In the genomic region with DNA sequence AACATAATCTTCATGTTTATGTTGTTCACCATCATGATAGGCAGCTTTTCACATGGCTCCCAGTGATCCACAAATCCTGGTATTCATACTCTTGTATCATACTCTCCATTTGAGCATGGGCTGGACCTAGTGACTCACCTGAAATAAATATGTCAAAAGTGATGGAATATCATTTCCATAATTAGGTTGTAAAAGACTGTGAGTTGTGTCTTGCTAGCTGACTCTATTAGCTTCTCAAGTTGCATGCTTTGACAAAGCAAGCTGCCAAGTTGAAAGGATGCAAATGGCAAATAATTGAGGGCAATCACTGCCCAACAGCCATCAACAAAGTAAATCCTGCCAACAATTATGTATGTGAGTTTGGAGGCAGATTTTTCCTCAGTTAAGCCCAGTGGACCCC, we compare ENCODE assay signal across 17 cellular contexts.
DNase-seq lines count a peak whose midpoint lies in the region; ATAC-seq and TF ChIP-seq lines count a peak whose summit lies in the region.
"Had no signal": no experiment of that assay in that cellular context is flagged by ENCODE, and none has a peak within 500 bp of the region (broad histone marks: within the 10 kb centered on the region; RNA-seq: fewer than 3 reads in every experiment).

No MANE protein-coding gene starts in this region.

- BruUV-seq in Panc1 (replicated peaks; lab: Mats Ljungman, UMichigan), result no TSS peak

- H2AFZ ChIP-seq in Karpas-422 (ENCODE audit: low read length), result no peak overlapping the region
- H2AFZ ChIP-seq: GM23338 had no signal

- H3K27me3 ChIP-seq in Panc1 (ENCODE audit: control insufficient read depth, insufficient read depth, low read length), result no peaks in the 10 kb centered on the region
- no peaks in the 10 kb centered on the region for H3K27me3 ChIP-seq in Karpas-422 (ENCODE audit: low read length)

- H3K4me1 ChIP-seq in Panc1 (ENCODE audit: control insufficient read depth, insufficient read depth, low read length) (peaks cover 4% of the 10 kb centered on the region; the same call in 1 of the 2 replicates), Karpas-422 (ENCODE audit: low read length) (no peaks in the 10 kb centered on the region)
- H3K4me1 ChIP-seq: psoas muscle had no signal

- no peaks in the 10 kb centered on the region for H3K9me2 ChIP-seq in Karpas-422 (replicated peaks; ENCODE audit: insufficient read depth, low read length)
- H3K9me2 ChIP-seq: SK-N-SH had no signal

- no peak for ATAC-seq in Panc1
- ATAC-seq in HG03159 (IDR thresholded peaks at IDR 0.05; ENCODE audit: unreplicated experiment), result no peak
- ATAC-seq: activated T-cell treated with anti-CD3 and anti-CD28 coated beads, Interleukin-2, amount 50 U/mL, for 4 hours; GM23338; natural killer cell treated with Interleukin-12 subunit alpha and Interleukin-12 subunit beta and Interleukin-15 and Interleukin-18, amount 100 ng/mL, for 72 hours; psoas muscle had no signal

- POLR2A ChIA-PET in Panc1 (lab: Charles Lee), result no interaction called here

- no peak for TF ChIP-seq CTCF in Panc1 (IDR thresholded peaks at IDR 0.05)
- no peak for TF ChIP-seq CTCF in GM20000 (IDR thresholded peaks at IDR 0.05; ENCODE audit: extremely low read depth, missing control alignments)

- CTCF ChIA-PET in Panc1 (lab: Charles Lee), result interaction anchor here (0.9 kb wide), 1 partner anchor 12 kb away, joined by 4 read pairs; no protein-coding TSS in a partner anchor

- no peak overlapping the region for H3K4me3 ChIP-seq in Panc1 (ENCODE audit: low read depth in 2 of 2, low read length in 2 of 2)
- H3K4me3 ChIP-seq in Karpas-422 (ENCODE audit: low read length), result no peak overlapping the region
- H3K4me3 ChIP-seq: GM23338, lung, psoas muscle had no signal

- intact Hi-C loops in Panc1 (cut with micrococcal nuclease; ENCODE audit: unreplicated experiment), result no loop called here

- DNase-seq in EL, result peak; percentile 36
- DNase-seq in NCI-H1105 treated with DMSO at 0.1 percent for 48 hours (lab: John Stamatoyannopoulos, UW), result peak; percentile 94
- DNase-seq in Panc1 (ENCODE audit: low read depth, low spot score), result no peak
- peak; percentile 23 for DNase-seq in kidney tubule cell (ENCODE audit: low spot score)
- DNase-seq in cerebellar cortex (ENCODE audit: low spot score), result no peak
- no peak for DNase-seq in GM20000 (ENCODE audit: low spot score)
- no peak for DNase-seq in Karpas-422
- DNase-seq: activated naive CD8-positive, alpha-beta T cell treated with anti-CD3 and anti-CD28 coated beads, Interleukin-2, amount 10 ng/mL, durations not matched to agents 7 days and 5 days; activated T-cell treated with anti-CD3 and anti-CD28 coated beads, Interleukin-2, amount 50 U/mL, for 4 hours; caudate nucleus; NCI-H2227 treated with DMSO at 0.1 percent for 48 hours; psoas muscle; SK-N-SH had no signal

- H3K27ac ChIP-seq in Panc1 (ENCODE audit: low read length) (peak overlapping the region; percentile 65; the same call in 1 of the 2 replicates), Karpas-422 (ENCODE audit: low read length) (no peak overlapping the region)
- H3K27ac ChIP-seq: psoas muscle had no signal

- H3K9me3 ChIP-seq in Panc1 (ENCODE audit: control insufficient read depth, insufficient read depth, low read depth, low read length) (no peaks in the 10 kb centered on the region), Karpas-422 (ENCODE audit: low read length) (no peaks in the 10 kb centered on the region)
- H3K9me3 ChIP-seq: psoas muscle, SK-N-SH had no signal

- no peak overlapping the region for H3K4me2 ChIP-seq in Karpas-422 (ENCODE audit: low read depth, low read length, poor library complexity, severe bottlenecking)
- H3K4me2 ChIP-seq: GM23338, SK-N-SH had no signal

- H3K36me3 ChIP-seq in Panc1 (ENCODE audit: control insufficient read depth, insufficient read depth, low read length), result no peaks in the 10 kb centered on the region
- no peaks in the 10 kb centered on the region for H3K36me3 ChIP-seq in Karpas-422 (ENCODE audit: insufficient read depth, low read length)

- no peaks in the 10 kb centered on the region for H3K79me2 ChIP-seq in Karpas-422 (ENCODE audit: low read length)

- H3K9ac ChIP-seq in Karpas-422 (ENCODE audit: low read length), result no peak overlapping the region
- H3K9ac ChIP-seq: SK-N-SH had no signal

- H4K20me1 ChIP-seq in Karpas-422 (ENCODE audit: insufficient read depth, low read depth, low read length), result no peaks in the 10 kb centered on the region

- in situ Hi-C loops in Panc1 (cut with HindIII; ENCODE audit: low pct_unique_long_range_greater_than_20kb, low sequenced_read_pairs), result no loop called here

Comparison
In these comparisons a context has a peak if more than half of its experiments do, and no peak if none do; other contexts are left out.
1. DNase-seq: peak in EL (single experiment), NCI-H1105 treated with DMSO at 0.1 percent for 48 hours (single experiment) and kidney tubule cell (single experiment); none in Panc1 (single experiment), cerebellar cortex (single experiment), GM20000 (single experiment) and Karpas-422 (single experiment).